ENCODE assay signal across 21 cellular contexts in the genomic region with DNA sequence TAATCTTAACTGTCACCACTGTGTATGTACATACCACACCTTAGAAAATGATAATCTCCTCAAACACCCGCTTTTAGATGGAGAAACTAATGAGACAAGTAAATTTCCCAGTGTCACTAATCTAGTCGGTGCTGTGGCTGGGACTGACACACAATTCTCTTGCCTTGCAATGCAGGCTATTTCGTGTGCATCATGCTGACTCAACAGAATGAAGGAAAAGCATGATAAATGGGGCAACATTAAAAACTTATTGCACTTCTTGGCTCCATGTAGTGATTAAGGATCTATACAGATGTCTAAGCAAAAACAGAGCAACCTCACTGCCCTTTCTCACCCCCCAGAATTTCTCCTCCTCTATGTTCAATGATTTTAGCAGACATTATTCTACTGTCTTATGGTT.
DNase-seq lines count a peak whose midpoint lies in the region; ATAC-seq, FAIRE-seq and TF ChIP-seq lines count a peak whose summit lies in the region.
"Had no signal": no experiment of that assay in that cellular context is flagged by ENCODE, and none has a peak within 500 bp of the region (broad histone marks: within the 10 kb centered on the region; RNA-seq: fewer than 3 reads in every experiment).

No MANE protein-coding gene starts in this region.

- H3K27me3 ChIP-seq in HepG2 (ENCODE audit: control insufficient read depth in 1 of 2, insufficient read depth in 2 of 2, low read length in 2 of 2) (no peaks in the 10 kb centered on the region), right lobe of liver (no peaks in the 10 kb centered on the region), H1 (replicated peaks in 1 of 4; ENCODE audit: control insufficient read depth in 3 of 4, extremely low read depth in 1 of 4, insufficient read depth in 3 of 4, low read length in 3 of 4) (no peaks in the 10 kb centered on the region), neural cell (ENCODE audit: insufficient read depth, low read depth, low read length) (no peaks in the 10 kb centered on the region)

- H3K27ac ChIP-seq in HepG2 (ENCODE audit: extremely low read length, insufficient read depth, low read length) (no peak overlapping the region), right lobe of liver (no peak overlapping the region), H1 (ENCODE audit: low read depth, low read length) (no peak overlapping the region), neural cell (ENCODE audit: low read length) (no peak overlapping the region)
- H3K27ac ChIP-seq: 22Rv1 had no signal

- H3K23ac ChIP-seq in H1 (ENCODE audit: insufficient read length) = no peak overlapping the region

- no peak for ATAC-seq in HepG2
- no peak for ATAC-seq in right lobe of liver

- 22% methylated on average over 3 of the region's 3 CpGs for WGBS in HepG2 (ENCODE audit: low lambda C conversion rate)
- WGBS in right lobe of liver (ENCODE audit: insufficient coverage, low coverage, low lambda C conversion rate, missing lambda C conversion rate) = 45% methylated on average over 3 of the region's 3 CpGs
- 88% methylated on average over 3 of the region's 3 CpGs; no CpG with 5 or more reads in 1 of the 2 experiments for WGBS in H1 (ENCODE audit: extremely low coverage in 1 of 2, insufficient coverage in 1 of 2, insufficient read length in 1 of 2, insufficient replicate concordance in 2 of 2, low coverage in 1 of 2, low lambda C conversion rate in 2 of 2, missing lambda C conversion rate in 1 of 2), 2 experiments

- in situ Hi-C loops in HepG2 (cut with HindIII; ENCODE audit: extremely low pct_ligation_motif_present, low pct_unique_long_range_greater_than_20kb) (no loop called here), KBM-7 (cut with MboI; ENCODE audit: low pct_unique_long_range_greater_than_20kb, low sequenced_read_pairs) (no loop called here)

- no peak overlapping the region for H3K56ac ChIP-seq in H1 (replicated peaks; ENCODE audit: insufficient read length, low read depth, low read length)

- H3K9ac ChIP-seq in HepG2 (ENCODE audit: insufficient read depth, low read depth, low read length) (no peak overlapping the region), H1 (replicated peaks in 1 of 4; ENCODE audit: extremely low read depth in 1 of 4, low read depth in 3 of 4, low read length in 3 of 4) (no peak overlapping the region), neural cell (ENCODE audit: low read length) (no peak overlapping the region)

- no TSS peak for BruUV-seq in HepG2 (replicated peaks; lab: Mats Ljungman, UMichigan)

- H2BK120ac ChIP-seq in H1 (replicated peaks; ENCODE audit: low read depth, low read length) = no peak overlapping the region

- H3K23me2 ChIP-seq in H1 (ENCODE audit: low read depth, low read length) = no peaks in the 10 kb centered on the region

- no peak overlapping the region for H3K14ac ChIP-seq in H1 (ENCODE audit: insufficient read length)

- no peak overlapping the region for H3K18ac ChIP-seq in H1 (ENCODE audit: extremely low read depth, low read length)

- H3K4me1 ChIP-seq in HepG2 (ENCODE audit: insufficient read depth, low read length) = no peaks in the 10 kb centered on the region
- no peaks in the 10 kb centered on the region for H3K4me1 ChIP-seq in right lobe of liver
- H3K4me1 ChIP-seq in H1 (replicated peaks in 1 of 4; ENCODE audit: control insufficient read depth in 3 of 4, insufficient read depth in 4 of 4, low read length in 3 of 4) = peaks cover 0 to 4% (median 0%) of the 10 kb centered on the region in 4 experiments; a peak in 1 of 7 replicates

- H3K9me2 ChIP-seq in neural cell (ENCODE audit: insufficient read depth, low read length) = no peaks in the 10 kb centered on the region

- intact Hi-C loops in HepG2 (cut with micrococcal nuclease; ENCODE audit: unreplicated experiment) = no loop called here
- intact Hi-C loops in right lobe of liver (cut with DNase I) = no loop called here

- TF ChIP-seq RAD21 in HepG2 (CRISPR knock-in tag; IDR thresholded peaks at IDR 0.05) (no peak), H1 (IDR thresholded peaks at IDR 0.05 in 1 of 2, conservative IDR thresholded peaks at IDR 0.05 in 1 of 2; ENCODE audit: low read depth in 2 of 2, low read length in 2 of 2) (no peak), neural cell (conservative IDR thresholded peaks at IDR 0.05) (no peak)

- no peaks in the 10 kb centered on the region for H4K20me1 ChIP-seq in HepG2 (ENCODE audit: insufficient read depth, low read length)
- no peaks in the 10 kb centered on the region for H4K20me1 ChIP-seq in H1 (replicated peaks in 1 of 2; ENCODE audit: control insufficient read depth in 1 of 2, insufficient read depth in 2 of 2, low read length in 2 of 2)
- no peaks in the 10 kb centered on the region for H4K20me1 ChIP-seq in neural cell (ENCODE audit: insufficient read depth)

- no peak overlapping the region for H2BK12ac ChIP-seq in H1 (ENCODE audit: low read depth, low read length)

- H3K9me3 ChIP-seq in HepG2 (ENCODE audit: low read length) (no peaks in the 10 kb centered on the region), right lobe of liver (no peaks in the 10 kb centered on the region), H1 (ENCODE audit: insufficient read depth in 2 of 2, low read depth in 1 of 2, low read length in 1 of 2) (no peaks in the 10 kb centered on the region), neural cell (ENCODE audit: low read length) (no peaks in the 10 kb centered on the region)

- H3K36me3 ChIP-seq in HepG2 (replicated peaks in 1 of 2; ENCODE audit: control insufficient read depth in 1 of 2, insufficient read depth in 2 of 2, low read length in 2 of 2) (no peaks in the 10 kb centered on the region), right lobe of liver (no peaks in the 10 kb centered on the region), H1 (ENCODE audit: control insufficient read depth in 2 of 4, insufficient read depth in 4 of 4, low read length in 3 of 4) (no peaks in the 10 kb centered on the region), neural cell (ENCODE audit: insufficient read depth, low read length) (no peaks in the 10 kb centered on the region)

- no peak for TF ChIP-seq CTCF in HepG2 (CRISPR knock-in tag; IDR thresholded peaks at IDR 0.05)
- TF ChIP-seq CTCF in right lobe of liver (IDR thresholded peaks at IDR 0.05) = no peak
- no peak for TF ChIP-seq CTCF in H1 (IDR thresholded peaks at IDR 0.05; ENCODE audit: control extremely low read depth in 1 of 3, insufficient read depth in 1 of 3, low read depth in 1 of 3, low read length in 3 of 3)
- TF ChIP-seq CTCF in neural cell (IDR thresholded peaks at IDR 0.05; ENCODE audit: poor library complexity, severe bottlenecking) = no peak

- no peak overlapping the region for H2BK15ac ChIP-seq in H1 (ENCODE audit: low read length)

- FAIRE-seq in HepG2 (lab: Jason Lieb, UNC) (no peak), H1 (lab: Jason Lieb, UNC) (no peak), RCC 7860 (lab: Jason Lieb, UNC) (no peak)
- FAIRE-seq: A204.1, GM12891, GM18507 had no signal

- H3K4me3 ChIP-seq in HepG2 (replicated peaks in 1 of 3; ENCODE audit: insufficient read depth in 1 of 3, low read depth in 2 of 3, low read length in 3 of 3) (no peak overlapping the region), right lobe of liver (no peak overlapping the region), H1 (ENCODE audit: extremely low read depth in 1 of 4, insufficient read depth in 2 of 4, low read depth in 3 of 4, low read length in 4 of 4) (no peak overlapping the region), neural cell (ENCODE audit: low read length) (no peak overlapping the region)

- POLR2A ChIA-PET in HepG2 (lab: Yijun Ruan, JAX) = no interaction called here
- POLR2A ChIA-PET in H1 (lab: Charles Lee; ENCODE audit: partially characterized antibody) = no interaction called here

- no peak overlapping the region for H2AK5ac ChIP-seq in H1 (ENCODE audit: low read depth, low read length)

- H3K4ac ChIP-seq in H1 (replicated peaks; ENCODE audit: insufficient read length, low read depth, low read length) = no peak overlapping the region

- no peak overlapping the region for H3K4me2 ChIP-seq in HepG2 (ENCODE audit: low read depth, low read length)
- no peak overlapping the region for H3K4me2 ChIP-seq in H1 (ENCODE audit: insufficient read depth in 1 of 2, low read depth in 2 of 2, low read length in 2 of 2)
- peak overlapping the region; percentile 25 for H3K4me2 ChIP-seq in neural cell (ENCODE audit: low read length)

- H3K79me2 ChIP-seq in HepG2 (ENCODE audit: insufficient read depth, low read length) (no peaks in the 10 kb centered on the region), H1 (ENCODE audit: control insufficient read depth in 1 of 2, insufficient read depth in 2 of 2, low read length in 2 of 2) (no peaks in the 10 kb centered on the region), neural cell (replicated peaks; ENCODE audit: insufficient read depth, low read length) (no peaks in the 10 kb centered on the region)

- H2BK20ac ChIP-seq in H1 (ENCODE audit: low read length) = no peak overlapping the region

- H3F3A ChIP-seq in neural cell (ENCODE audit: insufficient read depth, low read length, poor library complexity, severe bottlenecking) = no peaks in the 10 kb centered on the region

- no peak overlapping the region for H2AFZ ChIP-seq in HepG2 (ENCODE audit: low read length)
- H2AFZ ChIP-seq in H1 (ENCODE audit: low read length) = no peak overlapping the region
- H2AFZ ChIP-seq in neural cell (ENCODE audit: low read depth, low read length) = no peak overlapping the region

- TF ChIP-seq EP300 in HepG2 (IDR thresholded peaks at IDR 0.05; ENCODE audit: low read depth in 2 of 2, low read length in 2 of 2) (no peak), HepG2 (CRISPR knock-in tag; IDR thresholded peaks at IDR 0.05; ENCODE audit: borderline replicate concordance) (no peak), H1 (IDR thresholded peaks at IDR 0.05; ENCODE audit: borderline replicate concordance in 1 of 2, low read depth in 2 of 2, low read length in 2 of 2) (no peak), neural cell (conservative IDR thresholded peaks at IDR 0.05; ENCODE audit: poor library complexity, severe bottlenecking) (peak; percentile 40)

- no peaks in the 10 kb centered on the region for H3K79me1 ChIP-seq in H1 (ENCODE audit: low read depth, low read length)

- no peak overlapping the region for H4K8ac ChIP-seq in H1 (ENCODE audit: extremely low read depth, insufficient read depth, low read length)

- no peak overlapping the region for H4K91ac ChIP-seq in H1 (replicated peaks; ENCODE audit: insufficient read length, low read length)

- H4K5ac ChIP-seq in H1 (ENCODE audit: insufficient read length, low read depth, low read length) = no peak overlapping the region

- CTCF ChIA-PET in HepG2 (lab: Yijun Ruan, JAX; ENCODE audit: low intra/inter-chr PET ratio, low total read pairs) = no interaction called here
- CTCF ChIA-PET in H1 (lab: Charles Lee; ENCODE audit: partially characterized antibody) = no interaction called here

- DNase-seq in HepG2 (ENCODE audit: low spot score) (no peak), right lobe of liver (no peak), H1 (ENCODE audit: low read depth in 1 of 2, low spot score in 2 of 2) (no peak), KBM-7 (no peak), RCC 7860 (ENCODE audit: low spot score) (no peak)
- DNase-seq: ACHN; C1 segment of cervical spinal cord; Calu3; CD4-positive, alpha-beta memory T cell; COR-L47; DMS53; DMS79 treated with DMSO at 0.1 percent for 48 hours; GF-D8; GOT3; H7; HCEC 1CT had no signal

- TF ChIP-seq POLR2A in HepG2 (IDR thresholded peaks at IDR 0.05; ENCODE audit: insufficient read depth in 1 of 2, low read depth in 2 of 2, low read length in 2 of 2) = no peak
- TF ChIP-seq POLR2A in right lobe of liver (IDR thresholded peaks at IDR 0.05) = no peak
- no peak for TF ChIP-seq POLR2A in H1 (IDR thresholded peaks at IDR 0.05; ENCODE audit: control extremely low read depth in 1 of 2, low read depth in 2 of 2, low read length in 2 of 2)

- no peak overlapping the region for H2BK5ac ChIP-seq in H1 (ENCODE audit: low read depth, low read length)

Comparison
In these comparisons a context has a peak if more than half of its experiments do, and no peak if none do; other contexts are left out.
1. Of the 41 proteins assayed by ChIP-seq in both HepG2 and H1: peak only in HepG2: none; only in H1: none; in both: MAFK; in neither: 40.